20 cellular contexts compared by ENCODE assay signal in the genomic region with DNA sequence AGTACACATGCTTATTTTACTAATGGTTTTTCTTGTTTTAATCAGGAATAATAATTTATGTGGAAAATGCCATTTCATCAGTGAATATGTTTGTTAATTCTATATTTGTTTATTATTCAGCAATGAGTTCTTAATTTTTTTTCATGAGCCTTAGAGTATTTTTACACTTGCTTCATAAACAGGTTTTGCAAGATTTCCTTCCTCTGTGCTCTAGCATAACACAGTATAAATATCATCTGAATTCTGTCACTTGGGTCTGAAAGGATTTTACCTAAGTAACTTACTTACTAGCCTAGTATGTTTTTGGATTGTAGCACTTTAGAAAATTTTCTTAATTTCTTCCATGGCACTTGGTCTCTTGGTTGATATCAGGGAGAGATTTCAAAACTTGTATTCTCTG. TPM values are rescaled to one million over a fixed set of nuclear protein-coding genes. Genes with fewer than 3 reads are reported as not detected.
DNase-seq lines count a peak whose midpoint lies in the region; ATAC-seq and TF ChIP-seq lines count a peak whose summit lies in the region.
"Had no signal": no experiment of that assay in that cellular context is flagged by ENCODE, and none has a peak within 500 bp of the region (broad histone marks: within the 10 kb centered on the region; RNA-seq: fewer than 3 reads in every experiment).

No MANE protein-coding gene starts in this region.

- intact Hi-C loops in CD8-positive, alpha-beta T cell (cut with DNase I, micrococcal nuclease): no loop called here

- no peaks in the 10 kb centered on the region for H3K27me3 ChIP-seq in CD8-positive, alpha-beta T cell (ENCODE audit: insufficient read depth, low read length)
- H3K27me3 ChIP-seq: adrenal gland, breast epithelium, upper lobe of right lung had no signal

- no peak for ATAC-seq in CD8-positive, alpha-beta T cell
- ATAC-seq in activated T-helper 17 cell treated with anti-CD3 and anti-CD28 coated beads, Interleukin-2, amount 50 U/mL, for 72 hours (replicated peaks): no peak
- no peak for ATAC-seq in HG02798 (IDR thresholded peaks at IDR 0.05; ENCODE audit: poor library complexity, unreplicated experiment)
- ATAC-seq: A549, upper lobe of right lung had no signal

- H3K4me1 Mint-ChIP-seq in T-helper 2 cell treated with Interferon-gamma antibody and Interleukin-4, amounts not matched to agents 5 μg/mL and 100 μg/mL, for 36 hours (ENCODE audit: low read depth): peaks cover 20% of the 10 kb centered on the region
- peaks cover 46% of the 10 kb centered on the region for H3K4me1 Mint-ChIP-seq in CD8-positive, alpha-beta T cell (ENCODE audit: low read depth)
- peaks cover 16% of the 10 kb centered on the region for H3K4me1 Mint-ChIP-seq in activated T-helper 17 cell treated with anti-CD3 and anti-CD28 coated beads, Interleukin-2, amount 50 U/mL, for 72 hours
- peaks cover 3% of the 10 kb centered on the region for H3K4me1 Mint-ChIP-seq in mesothelial cell of epicardium

- H3K27ac ChIP-seq in CD8-positive, alpha-beta T cell (ENCODE audit: low read depth, low read length): no peak overlapping the region
- H3K27ac ChIP-seq: A549, adrenal gland, breast epithelium, RWPE1, upper lobe of right lung had no signal

- CTCF ChIA-PET in CD8-positive, alpha-beta T cell (lab: Charles Lee): no interaction called here

- H3K27ac Mint-ChIP-seq in T-helper 2 cell treated with Interferon-gamma antibody and Interleukin-4, amounts not matched to agents 5 μg/mL and 100 μg/mL, for 36 hours: peak overlapping the region; percentile 32
- H3K27ac Mint-ChIP-seq in CD8-positive, alpha-beta T cell: peak overlapping the region; percentile 91
- H3K27ac Mint-ChIP-seq in activated T-helper 17 cell treated with anti-CD3 and anti-CD28 coated beads, Interleukin-2, amount 50 U/mL, for 72 hours: peak overlapping the region; percentile 78
- H3K27ac Mint-ChIP-seq in mesothelial cell of epicardium: peak overlapping the region; percentile 50
- H3K27ac Mint-ChIP-seq: dendritic cell treated with granulocyte-macrophage colony-stimulating factor and Interleukin-4, amounts not matched to agents 40 ng/mL and 50 ng/mL, for 4 days had no signal

- no peaks in the 10 kb centered on the region for H3K27me3 Mint-ChIP-seq in T-helper 2 cell treated with Interferon-gamma antibody and Interleukin-4, amounts not matched to agents 5 μg/mL and 100 μg/mL, for 36 hours (ENCODE audit: low read depth)
- H3K27me3 Mint-ChIP-seq in CD8-positive, alpha-beta T cell (ENCODE audit: low read depth): no peaks in the 10 kb centered on the region
- H3K27me3 Mint-ChIP-seq in activated T-helper 17 cell treated with anti-CD3 and anti-CD28 coated beads, Interleukin-2, amount 50 U/mL, for 72 hours: no peaks in the 10 kb centered on the region
- no peaks in the 10 kb centered on the region for H3K27me3 Mint-ChIP-seq in mesothelial cell of epicardium (ENCODE audit: low read depth)
- H3K27me3 Mint-ChIP-seq: dendritic cell treated with granulocyte-macrophage colony-stimulating factor and Interleukin-4, amounts not matched to agents 40 ng/mL and 50 ng/mL, for 4 days had no signal

- no peak for DNase-seq in T-helper 2 cell treated with Interferon-gamma antibody and Interleukin-4, amounts not matched to agents 5 μg/mL and 100 μg/mL, for 36 hours (ENCODE audit: low spot score)
- no peak for DNase-seq in T-helper 2 cell
- DNase-seq in CD8-positive, alpha-beta T cell: no peak
- DNase-seq in mesothelial cell of epicardium (ENCODE audit: low spot score in 2 of 2, unreplicated experiment in 2 of 2): no peak
- no peak for DNase-seq in dedifferentiated amniotic fluid mesenchymal stem cell (ENCODE audit: extremely low spot score)
- no peak for DNase-seq in erythroblast (lab: John Stamatoyannopoulos, UW)
- DNase-seq: activated CD4-positive, alpha-beta T cell treated with anti-CD3 and anti-CD28 coated beads for 48 hours; adrenal gland; Karpas-422; NCI-H1048; NCI-H187 treated with DMSO at 0.1 percent for 48 hours; NCI-H446; occipital lobe; upper lobe of right lung had no signal

- peaks cover 24% of the 10 kb centered on the region for H3K4me1 ChIP-seq in CD8-positive, alpha-beta T cell (ENCODE audit: insufficient read depth, low read length)
- H3K4me1 ChIP-seq: A549, breast epithelium, upper lobe of right lung had no signal

- TF ChIP-seq POLR2A in erythroblast (IDR thresholded peaks at IDR 0.05; ENCODE audit: low read length): no peak

- H3K36me3 ChIP-seq in CD8-positive, alpha-beta T cell (ENCODE audit: insufficient read depth, low read length): no peaks in the 10 kb centered on the region
- H3K36me3 ChIP-seq: adrenal gland, breast epithelium, upper lobe of right lung had no signal

- TF ChIP-seq CTCF in CD8-positive, alpha-beta T cell (IDR thresholded peaks at IDR 0.05): no peak
- no peak for TF ChIP-seq CTCF in mesothelial cell of epicardium (IDR thresholded peaks at IDR 0.05; ENCODE audit: unreplicated experiment)

- H3K4me3 Mint-ChIP-seq in T-helper 2 cell treated with Interferon-gamma antibody and Interleukin-4, amounts not matched to agents 5 μg/mL and 100 μg/mL, for 36 hours: peak overlapping the region; percentile 60
- H3K4me3 Mint-ChIP-seq in CD8-positive, alpha-beta T cell: peak overlapping the region; percentile 56
- H3K4me3 Mint-ChIP-seq in activated T-helper 17 cell treated with anti-CD3 and anti-CD28 coated beads, Interleukin-2, amount 50 U/mL, for 72 hours: peak overlapping the region; percentile 39
- H3K4me3 Mint-ChIP-seq in mesothelial cell of epicardium: no peak overlapping the region
- H3K4me3 Mint-ChIP-seq: dendritic cell treated with granulocyte-macrophage colony-stimulating factor and Interleukin-4, amounts not matched to agents 40 ng/mL and 50 ng/mL, for 4 days had no signal

- H3K4me3 ChIP-seq in CD8-positive, alpha-beta T cell (ENCODE audit: low read depth, low read length): no peak overlapping the region
- H3K4me3 ChIP-seq: A549, adrenal gland, breast epithelium, upper lobe of right lung had no signal

- H3K9me3 ChIP-seq in CD8-positive, alpha-beta T cell (ENCODE audit: low read length): no peaks in the 10 kb centered on the region
- H3K9me3 ChIP-seq: A549, adrenal gland, breast epithelium, upper lobe of right lung had no signal

- POLR2A ChIA-PET in CD8-positive, alpha-beta T cell (lab: Charles Lee): no interaction called here

- H3K9me3 Mint-ChIP-seq in T-helper 2 cell treated with Interferon-gamma antibody and Interleukin-4, amounts not matched to agents 5 μg/mL and 100 μg/mL, for 36 hours: no peaks in the 10 kb centered on the region
- no peaks in the 10 kb centered on the region for H3K9me3 Mint-ChIP-seq in CD8-positive, alpha-beta T cell
- no peaks in the 10 kb centered on the region for H3K9me3 Mint-ChIP-seq in activated T-helper 17 cell treated with anti-CD3 and anti-CD28 coated beads, Interleukin-2, amount 50 U/mL, for 72 hours
- H3K9me3 Mint-ChIP-seq in mesothelial cell of epicardium: peaks cover 10% of the 10 kb centered on the region
- H3K9me3 Mint-ChIP-seq: dendritic cell treated with granulocyte-macrophage colony-stimulating factor and Interleukin-4, amounts not matched to agents 40 ng/mL and 50 ng/mL, for 4 days had no signal

- peaks cover 16% of the 10 kb centered on the region for H3K36me3 Mint-ChIP-seq in T-helper 2 cell treated with Interferon-gamma antibody and Interleukin-4, amounts not matched to agents 5 μg/mL and 100 μg/mL, for 36 hours (ENCODE audit: low read depth)
- peaks cover 16% of the 10 kb centered on the region for H3K36me3 Mint-ChIP-seq in CD8-positive, alpha-beta T cell
- H3K36me3 Mint-ChIP-seq in activated T-helper 17 cell treated with anti-CD3 and anti-CD28 coated beads, Interleukin-2, amount 50 U/mL, for 72 hours (ENCODE audit: low read depth): peaks cover 4% of the 10 kb centered on the region
- peaks cover 21% of the 10 kb centered on the region for H3K36me3 Mint-ChIP-seq in mesothelial cell of epicardium

RNA-seq across cellular contexts. Expression of gene GLCCI1, which starts 45.8 kb away (rescaled TPM):
- total RNA-seq in CD8-positive, alpha-beta T cell: 10 to 100 TPM; 21.8 to 23.6 TPM
- total RNA-seq in activated T-helper 17 cell treated with anti-CD3 and anti-CD28 coated beads, Interleukin-2, amount 50 U/mL, for 72 hours: 10 to 100 TPM; 22.3 to 29.1 TPM
- 30.2 to 30.7 TPM (median 30.4 TPM) in 3 replicates for total RNA-seq in mesothelial cell of epicardium

Comparison
In these comparisons a context has a peak if more than half of its experiments do, and no peak if none do; other contexts are left out.
1. H3K27ac Mint-ChIP-seq: peak in every context shown above with its lines; median percentile 91 in CD8-positive, alpha-beta T cell; 78 in activated T-helper 17 cell treated with anti-CD3 and anti-CD28 coated beads, Interleukin-2, amount 50 U/mL, for 72 hours; 50 in mesothelial cell of epicardium; 32 in T-helper 2 cell treated with Interferon-gamma antibody and Interleukin-4, amounts not matched to agents 5 μg/mL and 100 μg/mL, for 36 hours.